Comparison of ENCODE assay signal across 8 cellular contexts in genomic region chr5:56481147-56481997, GRCh38.
A peak's percentile ranks its signal among the peaks of the same experiment; 100 is the strongest.
DNase-seq lines count a peak whose midpoint lies in the region; ATAC-seq, FAIRE-seq and TF ChIP-seq lines count a peak whose summit lies in the region.

No MANE protein-coding gene starts in this region.

- H3K9me3 ChIP-seq in T-helper 17 cell (ENCODE audit: control insufficient read depth, low read length, poor library complexity, severe bottlenecking): no peaks in the 10 kb centered on the region

- H3K36me3 ChIP-seq in kidney epithelial cell (ENCODE audit: control insufficient read depth, insufficient read depth, low read length): no peaks in the 10 kb centered on the region

- no peaks in the 10 kb centered on the region for H3K27me3 Mint-ChIP-seq in T-helper 17 cell

- DNase-seq in CD1c-positive myeloid dendritic cell (ENCODE audit: extremely low spot score): peak; percentile 49
- DNase-seq in HEK293T (ENCODE audit: extremely low spot score): peak; percentile 21
- peak; percentile 33 to 41 (median 39) for DNase-seq in T-helper 17 cell
- peak; percentile 63 for DNase-seq in cerebellar cortex (ENCODE audit: low spot score)
- DNase-seq in kidney epithelial cell (ENCODE audit: low read depth): no peak
- peak; percentile 45 for DNase-seq in stimulated activated CD4-positive, alpha-beta T cell treated with anti-CD3 and anti-CD28 coated beads, Interleukin-15, amount 100 ng/mL, for 24 hours
- no peak for DNase-seq in SIG-M5 (lab: John Stamatoyannopoulos, UW)
- no peak for DNase-seq in D721Med (ENCODE audit: insufficient read length, low spot score)

- peak overlapping the region; percentile 99 for H3K27ac Mint-ChIP-seq in T-helper 17 cell

- H3K36me3 Mint-ChIP-seq in T-helper 17 cell (ENCODE audit: low read depth): no peaks in the 10 kb centered on the region

- peak overlapping the region; percentile 40 for H3K4me3 ChIP-seq in kidney epithelial cell (ENCODE audit: low read depth, low read length)

- peak; percentile 13 for ATAC-seq in T-helper 17 cell

- H3K4me3 Mint-ChIP-seq in T-helper 17 cell: peak overlapping the region; percentile 92

- TF ChIP-seq CTCF in kidney epithelial cell (IDR thresholded peaks at IDR 0.05; ENCODE audit: insufficient read depth, low read length, poor library complexity, severe bottlenecking): peak; percentile 52
- no peak for TF ChIP-seq CTCF in D721Med (IDR thresholded peaks at IDR 0.05; ENCODE audit: insufficient read depth, missing control alignments)

- H3K27me3 ChIP-seq in kidney epithelial cell (ENCODE audit: control insufficient read depth, insufficient read depth, low read length): no peaks in the 10 kb centered on the region

- peaks cover 50% of the 10 kb centered on the region for H3K4me1 Mint-ChIP-seq in T-helper 17 cell

- POLR2A ChIA-PET in HEK293T (lab: Yijun Ruan, JAX): no interaction called here

- no peak for FAIRE-seq in D721Med (lab: Jason Lieb, UNC)

- CTCF ChIA-PET in HEK293T (lab: Yijun Ruan, JAX): interaction anchor here (0.8 to 1.8 kb wide), 4 partner anchors 10 to 357 kb away, joined by 3 to 9 read pairs (median 4); no protein-coding TSS in a partner anchor

TF ChIP-seq in HEK293T, 16 proteins besides CTCF, POLR2A, EP300 and RAD21:
- TF ChIP-seq ELF4 (IDR thresholded peaks at IDR 0.05) (no peak), L3MBTL2 (conservative IDR thresholded peaks at IDR 0.05) (peak; percentile 28)

Comparison
In these comparisons a context has a peak if more than half of its experiments do, and no peak if none do; other contexts are left out.
1. DNase-seq: peak in CD1c-positive myeloid dendritic cell (single experiment), HEK293T (single experiment), T-helper 17 cell (3 of 3), cerebellar cortex (single experiment) and stimulated activated CD4-positive, alpha-beta T cell treated with anti-CD3 and anti-CD28 coated beads, Interleukin-15, amount 100 ng/mL, for 24 hours (single experiment); none in kidney epithelial cell (single experiment), SIG-M5 (single experiment) and D721Med (single experiment).